ENCODE assay signal across 19 cellular contexts in genomic region chr3:37200141-37200540, GRCh38.
"Had no signal": no experiment of that assay in that cellular context is flagged by ENCODE, and none has a peak within 500 bp of the region (broad histone marks: within the 10 kb centered on the region; RNA-seq: fewer than 3 reads in every experiment).

No MANE protein-coding gene starts in this region.

- H3K4me3 ChIP-seq: hepatocyte, lung, ovary, right atrium auricular region, suprapubic skin, thyroid gland, upper lobe of left lung, uterus had no signal

- H3K27ac ChIP-seq: foreskin keratinocyte, hepatocyte, ovary, right atrium auricular region, suprapubic skin, thyroid gland, upper lobe of left lung, uterus had no signal

- H3K4me1 ChIP-seq: thyroid gland, upper lobe of left lung, uterus had no signal

- H3K27me3 ChIP-seq: foreskin keratinocyte, hepatocyte, ovary, right atrium auricular region, suprapubic skin, thyroid gland, upper lobe of left lung, uterus had no signal

- ATAC-seq: foreskin keratinocyte; left colon; left ventricle myocardium superior; naive thymus-derived CD4-positive, alpha-beta T cell had no signal

- H3K79me2 ChIP-seq: hepatocyte had no signal

- H3K36me3 ChIP-seq: ovary, right atrium auricular region, suprapubic skin, thyroid gland, upper lobe of left lung, uterus had no signal

- FAIRE-seq: endothelial cell of umbilical vein, small intestine had no signal

- H3K4me2 ChIP-seq: hepatocyte had no signal

- DNase-seq: erythroblast; foreskin keratinocyte; head of caudate nucleus; left colon; left ventricle myocardium superior; naive thymus-derived CD4-positive, alpha-beta T cell; nucleus accumbens; ovary; small intestine; stimulated activated CD4-positive, alpha-beta T cell treated with anti-CD3 and anti-CD28 coated beads, Interleukin-12 subunit alpha, Interleukin-12 subunit beta, amount 100 ng/mL, for 4 hours; stimulated activated naive CD4-positive, alpha-beta T cell treated with Interleukin-2 at 50 U/mL for 16 hours; thyroid gland; upper lobe of left lung; uterus had no signal
